1 cellular context compared by ENCODE assay signal in the genomic region with DNA sequence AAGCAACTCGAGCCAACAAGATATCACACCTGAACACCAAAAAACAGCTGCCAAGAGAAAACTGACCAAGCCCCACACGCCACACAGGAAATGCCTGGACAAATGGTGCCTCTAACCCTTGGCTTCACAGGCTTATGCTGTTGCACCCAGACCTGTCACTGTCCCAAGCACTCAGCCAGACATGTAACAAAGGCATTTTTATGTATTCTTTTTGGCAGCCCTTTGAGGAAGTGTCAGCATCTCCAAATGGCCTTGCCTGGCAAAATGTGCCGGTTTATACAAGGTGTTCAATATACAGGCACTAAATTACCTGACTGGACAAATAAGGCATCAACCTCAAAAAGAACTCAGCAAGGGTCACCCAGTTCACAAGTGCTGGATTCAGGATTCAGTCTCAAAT.
TF ChIP-seq lines count a peak whose summit lies in the region.

No MANE protein-coding gene starts in this region.

TF ChIP-seq in K562, 482 proteins besides CTCF, POLR2A, EP300 and RAD21:
- TF ChIP-seq MTA2 (IDR thresholded peaks at IDR 0.05; ENCODE audit: low read depth): no peak
- no peak for TF ChIP-seq NCOA6 (IDR thresholded peaks at IDR 0.05)
- no peak for TF ChIP-seq NEUROD1 (IDR thresholded peaks at IDR 0.05; ENCODE audit: borderline replicate concordance, low read depth, low read length, partially characterized antibody)
- TF ChIP-seq CREM (IDR thresholded peaks at IDR 0.05; ENCODE audit: low read depth): no peak
- TF ChIP-seq SAFB2 (IDR thresholded peaks at IDR 0.05; ENCODE audit: borderline replicate concordance, low read depth, low read length, severe bottlenecking): no peak
- TF ChIP-seq ZNF668 (CRISPR knock-in tag; IDR thresholded peaks at IDR 0.05): no peak
- TF ChIP-seq SOX6 (IDR thresholded peaks at IDR 0.05): no peak
- no peak for TF ChIP-seq TCF7L2 (IDR thresholded peaks at IDR 0.05; ENCODE audit: low read depth, low read length)
- TF ChIP-seq, protein P1, sequence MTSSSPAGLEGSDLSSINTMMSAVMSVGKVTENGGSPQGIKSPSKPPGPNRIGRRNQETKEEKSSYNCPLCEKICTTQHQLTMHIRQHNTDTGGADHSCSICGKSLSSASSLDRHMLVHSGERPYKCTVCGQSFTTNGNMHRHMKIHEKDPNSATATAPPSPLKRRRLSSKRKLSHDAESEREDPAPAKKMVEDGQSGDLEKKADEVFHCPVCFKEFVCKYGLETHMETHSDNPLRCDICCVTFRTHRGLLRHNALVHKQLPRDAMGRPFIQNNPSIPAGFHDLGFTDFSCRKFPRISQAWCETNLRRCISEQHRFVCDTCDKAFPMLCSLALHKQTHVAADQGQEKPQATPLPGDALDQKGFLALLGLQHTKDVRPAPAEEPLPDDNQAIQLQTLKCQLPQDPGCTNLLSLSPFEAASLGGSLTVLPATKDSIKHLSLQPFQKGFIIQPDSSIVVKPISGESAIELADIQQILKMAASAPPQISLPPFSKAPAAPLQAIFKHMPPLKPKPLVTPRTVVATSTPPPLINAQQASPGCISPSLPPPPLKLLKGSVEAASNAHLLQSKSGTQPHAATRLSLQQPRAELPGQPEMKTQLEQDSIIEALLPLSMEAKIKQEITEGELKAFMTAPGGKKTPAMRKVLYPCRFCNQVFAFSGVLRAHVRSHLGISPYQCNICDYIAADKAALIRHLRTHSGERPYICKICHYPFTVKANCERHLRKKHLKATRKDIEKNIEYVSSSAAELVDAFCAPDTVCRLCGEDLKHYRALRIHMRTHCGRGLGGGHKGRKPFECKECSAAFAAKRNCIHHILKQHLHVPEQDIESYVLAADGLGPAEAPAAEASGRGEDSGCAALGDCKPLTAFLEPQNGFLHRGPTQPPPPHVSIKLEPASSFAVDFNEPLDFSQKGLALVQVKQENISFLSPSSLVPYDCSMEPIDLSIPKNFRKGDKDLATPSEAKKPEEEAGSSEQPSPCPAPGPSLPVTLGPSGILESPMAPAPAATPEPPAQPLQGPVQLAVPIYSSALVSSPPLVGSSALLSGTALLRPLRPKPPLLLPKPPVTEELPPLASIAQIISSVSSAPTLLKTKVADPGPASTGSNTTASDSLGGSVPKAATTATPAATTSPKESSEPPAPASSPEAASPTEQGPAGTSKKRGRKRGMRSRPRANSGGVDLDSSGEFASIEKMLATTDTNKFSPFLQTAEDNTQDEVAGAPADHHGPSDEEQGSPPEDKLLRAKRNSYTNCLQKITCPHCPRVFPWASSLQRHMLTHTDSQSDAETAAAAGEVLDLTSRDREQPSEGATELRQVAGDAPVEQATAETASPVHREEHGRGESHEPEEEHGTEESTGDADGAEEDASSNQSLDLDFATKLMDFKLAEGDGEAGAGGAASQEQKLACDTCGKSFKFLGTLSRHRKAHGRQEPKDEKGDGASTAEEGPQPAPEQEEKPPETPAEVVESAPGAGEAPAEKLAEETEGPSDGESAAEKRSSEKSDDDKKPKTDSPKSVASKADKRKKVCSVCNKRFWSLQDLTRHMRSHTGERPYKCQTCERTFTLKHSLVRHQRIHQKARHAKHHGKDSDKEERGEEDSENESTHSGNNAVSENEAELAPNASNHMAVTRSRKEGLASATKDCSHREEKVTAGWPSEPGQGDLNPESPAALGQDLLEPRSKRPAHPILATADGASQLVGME (CRISPR knock-in tag; IDR thresholded peaks at IDR 0.05): no peak
- no peak for TF ChIP-seq TARDBP (IDR thresholded peaks at IDR 0.05)
- TF ChIP-seq, protein P2, sequence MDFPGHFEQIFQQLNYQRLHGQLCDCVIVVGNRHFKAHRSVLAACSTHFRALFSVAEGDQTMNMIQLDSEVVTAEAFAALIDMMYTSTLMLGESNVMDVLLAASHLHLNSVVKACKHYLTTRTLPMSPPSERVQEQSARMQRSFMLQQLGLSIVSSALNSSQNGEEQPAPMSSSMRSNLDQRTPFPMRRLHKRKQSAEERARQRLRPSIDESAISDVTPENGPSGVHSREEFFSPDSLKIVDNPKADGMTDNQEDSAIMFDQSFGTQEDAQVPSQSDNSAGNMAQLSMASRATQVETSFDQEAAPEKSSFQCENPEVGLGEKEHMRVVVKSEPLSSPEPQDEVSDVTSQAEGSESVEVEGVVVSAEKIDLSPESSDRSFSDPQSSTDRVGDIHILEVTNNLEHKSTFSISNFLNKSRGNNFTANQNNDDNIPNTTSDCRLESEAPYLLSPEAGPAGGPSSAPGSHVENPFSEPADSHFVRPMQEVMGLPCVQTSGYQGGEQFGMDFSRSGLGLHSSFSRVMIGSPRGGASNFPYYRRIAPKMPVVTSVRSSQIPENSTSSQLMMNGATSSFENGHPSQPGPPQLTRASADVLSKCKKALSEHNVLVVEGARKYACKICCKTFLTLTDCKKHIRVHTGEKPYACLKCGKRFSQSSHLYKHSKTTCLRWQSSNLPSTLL (IDR thresholded peaks at IDR 0.05): no peak
- TF ChIP-seq, protein P3, sequence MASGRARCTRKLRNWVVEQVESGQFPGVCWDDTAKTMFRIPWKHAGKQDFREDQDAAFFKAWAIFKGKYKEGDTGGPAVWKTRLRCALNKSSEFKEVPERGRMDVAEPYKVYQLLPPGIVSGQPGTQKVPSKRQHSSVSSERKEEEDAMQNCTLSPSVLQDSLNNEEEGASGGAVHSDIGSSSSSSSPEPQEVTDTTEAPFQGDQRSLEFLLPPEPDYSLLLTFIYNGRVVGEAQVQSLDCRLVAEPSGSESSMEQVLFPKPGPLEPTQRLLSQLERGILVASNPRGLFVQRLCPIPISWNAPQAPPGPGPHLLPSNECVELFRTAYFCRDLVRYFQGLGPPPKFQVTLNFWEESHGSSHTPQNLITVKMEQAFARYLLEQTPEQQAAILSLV (tag; IDR thresholded peaks at IDR 0.05): no peak
- no peak for TF ChIP-seq MTA1 (IDR thresholded peaks at IDR 0.05; ENCODE audit: borderline replicate concordance)
- no peak for TF ChIP-seq FUS (optimal IDR thresholded peaks at IDR 0.05; ENCODE audit: low read depth, low read length)
